In genomic region chr9:20898885-20899554, GRCh38 we compare ENCODE assay signal across 17 cellular contexts.
DNase-seq lines count a peak whose midpoint lies in the region; ATAC-seq and TF ChIP-seq lines count a peak whose summit lies in the region.
"Had no signal": no experiment of that assay in that cellular context is flagged by ENCODE, and none has a peak within 500 bp of the region (broad histone marks: within the 10 kb centered on the region; RNA-seq: fewer than 3 reads in every experiment).

No MANE protein-coding gene starts in this region.

- TF ChIP-seq POLR2A in thyroid gland (IDR thresholded peaks at IDR 0.05), result no peak

- DNase-seq in activated naive CD4-positive, alpha-beta T cell treated with anti-CD3 and anti-CD28 coated beads, Interleukin-2, amount 50 U/mL, for 72 hours (ENCODE audit: low spot score in 2 of 2), result no peak
- DNase-seq in activated naive CD4-positive, alpha-beta T cell treated with Interleukin-2 at 50 U/mL for 16 hours, result no peak
- DNase-seq in amniotic epithelial cell (ENCODE audit: low read depth), result peak; percentile 29
- peak; percentile 7 for DNase-seq in glomerular endothelial cell (ENCODE audit: extremely low read depth, low read depth, low spot score)
- peak; percentile 20 to 21 for DNase-seq in thyroid gland
- DNase-seq in NCI-H1436 treated with DMSO at 0.1 percent for 48 hours (lab: John Stamatoyannopoulos, UW), result no peak
- DNase-seq in activated T-cell treated with anti-CD3 and anti-CD28 coated beads for 4 hours, result no peak
- DNase-seq: activated B cell treated with CpG ODN at 0.5 μM for 24 hours; CD8-positive, alpha-beta memory T cell; colonic mucosa; esophagus squamous epithelium; natural killer cell; NCI-H187; NCI-H526; T-cell; testis had no signal

- no peaks in the 10 kb centered on the region for H3K36me3 ChIP-seq in thyroid gland
- H3K36me3 ChIP-seq: colonic mucosa, esophagus squamous epithelium had no signal

- ATAC-seq in activated naive CD4-positive, alpha-beta T cell treated with anti-CD3 and anti-CD28 coated beads, Interleukin-2, amount 50 U/mL, for 72 hours, result peak; percentile 67 to 78
- ATAC-seq in GM19324 (IDR thresholded peaks at IDR 0.05; ENCODE audit: low FRiP score, unreplicated experiment), result no peak
- ATAC-seq: natural killer cell, T-cell had no signal

- peak overlapping the region in 2 of 3 donors; percentile 27 to 69 for H3K27ac ChIP-seq in thyroid gland
- H3K27ac ChIP-seq: colonic mucosa, esophagus squamous epithelium, testis had no signal

- TF ChIP-seq CTCF in thyroid gland (IDR thresholded peaks at IDR 0.05), result no peak

- H3K4me1 ChIP-seq in thyroid gland, result peaks cover 6 to 14% of the 10 kb centered on the region in 2 donors
- H3K4me1 ChIP-seq: colonic mucosa, esophagus squamous epithelium, testis had no signal

- no peak overlapping the region for H3K27ac Mint-ChIP-seq in activated naive CD4-positive, alpha-beta T cell treated with anti-CD3 and anti-CD28 coated beads, Interleukin-2, amount 50 U/mL, for 72 hours
- H3K27ac Mint-ChIP-seq: activated B cell treated with CpG ODN at 0.5 μM for 24 hours; CD8-positive, alpha-beta memory T cell; natural killer cell; T-cell had no signal

- intact Hi-C loops in thyroid gland (cut with DNase I), result no loop called here

- H3K9me3 ChIP-seq in thyroid gland, result no peaks in the 10 kb centered on the region
- H3K9me3 ChIP-seq: colonic mucosa, esophagus squamous epithelium, testis had no signal

- no peaks in the 10 kb centered on the region for H3K9me3 Mint-ChIP-seq in activated naive CD4-positive, alpha-beta T cell treated with anti-CD3 and anti-CD28 coated beads, Interleukin-2, amount 50 U/mL, for 72 hours
- H3K9me3 Mint-ChIP-seq: activated B cell treated with CpG ODN at 0.5 μM for 24 hours; CD8-positive, alpha-beta memory T cell; natural killer cell; T-cell had no signal

- no peaks in the 10 kb centered on the region for H3K27me3 ChIP-seq in thyroid gland
- H3K27me3 ChIP-seq: colonic mucosa, esophagus squamous epithelium, testis had no signal

- H3K4me3 ChIP-seq in thyroid gland (replicated peaks in 1 of 3), result no peak overlapping the region
- H3K4me3 ChIP-seq: colonic mucosa, esophagus squamous epithelium, testis had no signal

- H3K36me3 Mint-ChIP-seq in activated naive CD4-positive, alpha-beta T cell treated with anti-CD3 and anti-CD28 coated beads, Interleukin-2, amount 50 U/mL, for 72 hours, result no peaks in the 10 kb centered on the region
- H3K36me3 Mint-ChIP-seq: natural killer cell had no signal

Comparison
In these comparisons a context has a peak if more than half of its experiments do, and no peak if none do; other contexts are left out.
1. DNase-seq: peak in amniotic epithelial cell (single experiment), glomerular endothelial cell (single experiment) and thyroid gland (2 of 2); none in activated naive CD4-positive, alpha-beta T cell treated with anti-CD3 and anti-CD28 coated beads, Interleukin-2, amount 50 U/mL, for 72 hours (0 of 2), activated naive CD4-positive, alpha-beta T cell treated with Interleukin-2 at 50 U/mL for 16 hours (single experiment), NCI-H1436 treated with DMSO at 0.1 percent for 48 hours (single experiment) and activated T-cell treated with anti-CD3 and anti-CD28 coated beads for 4 hours (single experiment).